Comparison of ENCODE assay signal across 22 cellular contexts in genomic region chr6:112464901-112465661, GRCh38.
"Had no signal": no experiment of that assay in that cellular context is flagged by ENCODE, and none has a peak within 500 bp of the region (broad histone marks: within the 10 kb centered on the region; RNA-seq: fewer than 3 reads in every experiment).

No MANE protein-coding gene starts in this region.

- H3K9me3 Mint-ChIP-seq: activated B cell treated with CpG ODN at 0.5 μM for 24 hours; activated CD4-positive, alpha-beta T cell treated with anti-CD3 and anti-CD28 coated beads, Interleukin-2, amount 10 ng/mL, durations not matched to agents 24 days and 14 days; activated CD8-positive, alpha-beta T cell treated with anti-CD3 and anti-CD28 coated beads for 36 hours; activated naive CD8-positive, alpha-beta T cell treated with anti-CD3 and anti-CD28 coated beads for 36 hours; activated T-helper 17 cell treated with anti-CD3 and anti-CD28 coated beads, Interleukin-2, amount 50 U/mL, for 72 hours; memory B cell had no signal

- H3K4me1 ChIP-seq: gastroesophageal sphincter, heart left ventricle, spleen had no signal

- H3K9me3 ChIP-seq: gastroesophageal sphincter, heart left ventricle, mucosa of descending colon, spleen, thoracic aorta had no signal

- H3K27ac ChIP-seq: brain microvascular endothelial cell, dorsolateral prefrontal cortex, gastroesophageal sphincter, heart left ventricle, spleen, thoracic aorta had no signal

- H3K36me3 Mint-ChIP-seq: activated naive CD8-positive, alpha-beta T cell treated with anti-CD3 and anti-CD28 coated beads for 36 hours; memory B cell; naive thymus-derived CD4-positive, alpha-beta T cell; stimulated activated naive B cell treated with anti-CD40 and anti-IgM and Interleukin-4, amounts not matched to agents 10 μg/mL and 1 μg/mL and 100 μg/mL, for 72 hours had no signal

- FAIRE-seq: colon had no signal

- H3K27me3 ChIP-seq: brain microvascular endothelial cell, dorsolateral prefrontal cortex, gastroesophageal sphincter, heart left ventricle, spleen had no signal

- H3K4me1 Mint-ChIP-seq: activated B cell treated with CpG ODN at 0.5 μM for 24 hours; activated CD4-positive, alpha-beta T cell treated with anti-CD3 and anti-CD28 coated beads, Interleukin-2, amount 10 ng/mL, durations not matched to agents 24 days and 14 days; activated naive CD8-positive, alpha-beta T cell treated with anti-CD3 and anti-CD28 coated beads for 36 hours; activated T-helper 17 cell treated with anti-CD3 and anti-CD28 coated beads, Interleukin-2, amount 50 U/mL, for 72 hours; memory B cell; naive thymus-derived CD4-positive, alpha-beta T cell had no signal

- H3K27me3 Mint-ChIP-seq: activated B cell treated with CpG ODN at 0.5 μM for 24 hours; activated CD4-positive, alpha-beta T cell treated with anti-CD3 and anti-CD28 coated beads, Interleukin-2, amount 10 ng/mL, durations not matched to agents 24 days and 14 days; activated CD8-positive, alpha-beta T cell treated with anti-CD3 and anti-CD28 coated beads for 36 hours; activated naive CD8-positive, alpha-beta T cell treated with anti-CD3 and anti-CD28 coated beads for 36 hours; activated T-helper 17 cell treated with anti-CD3 and anti-CD28 coated beads, Interleukin-2, amount 50 U/mL, for 72 hours; memory B cell; naive thymus-derived CD4-positive, alpha-beta T cell; stimulated activated naive B cell treated with anti-CD40 and anti-IgM and Interleukin-4, amounts not matched to agents 10 μg/mL and 1 μg/mL and 100 μg/mL, for 72 hours had no signal

- ATAC-seq: activated CD8-positive, alpha-beta T cell treated with anti-CD3 and anti-CD28 coated beads for 36 hours; activated T-helper 17 cell treated with anti-CD3 and anti-CD28 coated beads, Interleukin-2, amount 50 U/mL, for 72 hours; gastroesophageal sphincter; heart left ventricle; mucosa of descending colon; naive thymus-derived CD4-positive, alpha-beta T cell; stimulated activated naive B cell treated with anti-CD40 and anti-IgM and Interleukin-4, amounts not matched to agents 10 μg/mL and 1 μg/mL and 100 μg/mL, for 72 hours had no signal

- H3K27ac Mint-ChIP-seq: activated B cell treated with CpG ODN at 0.5 μM for 24 hours; activated CD4-positive, alpha-beta T cell treated with anti-CD3 and anti-CD28 coated beads, Interleukin-2, amount 10 ng/mL, durations not matched to agents 24 days and 14 days; activated CD8-positive, alpha-beta T cell treated with anti-CD3 and anti-CD28 coated beads for 36 hours; activated naive CD8-positive, alpha-beta T cell treated with anti-CD3 and anti-CD28 coated beads for 36 hours; activated T-helper 17 cell treated with anti-CD3 and anti-CD28 coated beads, Interleukin-2, amount 50 U/mL, for 72 hours; memory B cell; naive thymus-derived CD4-positive, alpha-beta T cell; stimulated activated naive B cell treated with anti-CD40 and anti-IgM and Interleukin-4, amounts not matched to agents 10 μg/mL and 1 μg/mL and 100 μg/mL, for 72 hours had no signal

- H3K4me3 Mint-ChIP-seq: activated B cell treated with CpG ODN at 0.5 μM for 24 hours; activated CD4-positive, alpha-beta T cell treated with anti-CD3 and anti-CD28 coated beads, Interleukin-2, amount 10 ng/mL, durations not matched to agents 24 days and 14 days; activated CD8-positive, alpha-beta T cell treated with anti-CD3 and anti-CD28 coated beads for 36 hours; activated naive CD8-positive, alpha-beta T cell treated with anti-CD3 and anti-CD28 coated beads for 36 hours; activated T-helper 17 cell treated with anti-CD3 and anti-CD28 coated beads, Interleukin-2, amount 50 U/mL, for 72 hours; memory B cell; naive thymus-derived CD4-positive, alpha-beta T cell; stimulated activated naive B cell treated with anti-CD40 and anti-IgM and Interleukin-4, amounts not matched to agents 10 μg/mL and 1 μg/mL and 100 μg/mL, for 72 hours had no signal

- H3K4me3 ChIP-seq: dorsolateral prefrontal cortex, gastroesophageal sphincter, heart left ventricle, mucosa of descending colon, spleen, thoracic aorta had no signal

- DNase-seq: activated B cell treated with CpG ODN at 0.5 μM for 24 hours; activated CD4-positive, alpha-beta T cell treated with anti-CD3 and anti-CD28 coated beads, Interleukin-2, amount 10 ng/mL, durations not matched to agents 24 days and 14 days; activated CD8-positive, alpha-beta T cell treated with anti-CD3 and anti-CD28 coated beads for 36 hours; activated naive CD4-positive, alpha-beta T cell; activated naive CD8-positive, alpha-beta T cell treated with anti-CD3 and anti-CD28 coated beads for 36 hours; activated T-cell treated with anti-CD3 and anti-CD28 coated beads, Interleukin-2, amount 50 U/mL, for 1 hour; anterior cingulate cortex; brain microvascular endothelial cell; central memory CD4-positive, alpha-beta T cell; dorsolateral prefrontal cortex; heart left ventricle; kidney glomerular epithelial cell; mucosa of descending colon; naive thymus-derived CD4-positive, alpha-beta T cell; spleen; stimulated activated naive B cell treated with anti-CD40 and anti-IgM and Interleukin-4, amounts not matched to agents 10 μg/mL and 1 μg/mL and 100 μg/mL, for 72 hours; T-helper 9 cell had no signal

- H3K36me3 ChIP-seq: brain microvascular endothelial cell, gastroesophageal sphincter, heart left ventricle, spleen, thoracic aorta had no signal
